In the genomic region with DNA sequence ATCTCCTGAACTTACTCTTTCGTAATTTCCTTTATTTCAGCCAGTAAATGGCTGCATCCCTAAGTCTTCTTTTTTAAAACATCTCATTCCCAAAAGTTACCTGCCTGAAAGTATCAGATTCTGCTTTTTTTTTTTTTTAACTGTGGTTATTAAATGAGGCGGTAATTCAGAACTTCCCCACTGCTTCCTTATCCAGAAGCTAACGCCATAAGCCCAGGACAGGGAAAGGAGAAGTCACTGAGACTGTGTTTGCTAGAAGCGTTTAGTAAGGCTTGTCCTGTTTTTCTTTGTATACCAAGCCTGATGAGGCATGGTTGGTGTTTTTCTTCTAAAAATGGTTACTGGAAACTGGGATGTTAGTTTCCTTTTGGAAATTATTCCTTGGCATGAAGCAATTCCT, we compare ENCODE assay signal across 24 cellular contexts.
DNase-seq lines count a peak whose midpoint lies in the region; ATAC-seq and TF ChIP-seq lines count a peak whose summit lies in the region.
"Had no signal": no experiment of that assay in that cellular context is flagged by ENCODE, and none has a peak within 500 bp of the region (broad histone marks: within the 10 kb centered on the region; RNA-seq: fewer than 3 reads in every experiment).

No MANE protein-coding gene starts in this region.

- H3K4me1 ChIP-seq in CD4-positive, alpha-beta memory T cell (ENCODE audit: insufficient read depth, low read length), result peaks cover 95% of the 10 kb centered on the region

- H3K9me3 ChIP-seq in CD4-positive, alpha-beta memory T cell (ENCODE audit: control insufficient read depth in 1 of 2, low read length in 2 of 2), result no peaks in the 10 kb centered on the region

- no peak overlapping the region for H3K27ac ChIP-seq in CD4-positive, alpha-beta memory T cell (ENCODE audit: low read depth, low read length)
- H3K27ac ChIP-seq: RWPE1, skin epidermis had no signal

- intact Hi-C loops in CD14-positive monocyte (cut with micrococcal nuclease) (no loop called here), activated B cell treated with CpG ODN at 0.5 μM for 24 hours (cut with micrococcal nuclease) (no loop called here)
- intact Hi-C loops in CD4-positive, alpha-beta memory T cell (cut with micrococcal nuclease), result no loop called here

- H3K27ac Mint-ChIP-seq in CD14-positive monocyte, result peak overlapping the region; percentile 75 to 88 (median 77)
- peak overlapping the region; percentile 13 to 94 (median 75) for H3K27ac Mint-ChIP-seq in CD4-positive, alpha-beta memory T cell
- H3K27ac Mint-ChIP-seq in activated B cell treated with CpG ODN at 0.5 μM for 24 hours, result peak overlapping the region; percentile 61
- peak overlapping the region; percentile 86 for H3K27ac Mint-ChIP-seq in memory B cell

- POLR2A ChIA-PET in CD4-positive, alpha-beta memory T cell (lab: Charles Lee; ENCODE audit: partially characterized antibody), result interaction anchor here (6.4 kb wide), 1 partner anchor 10 kb away, joined by 42 read pairs; no protein-coding TSS in a partner anchor
- POLR2A ChIA-PET in activated B cell treated with CpG ODN at 0.5 μM for 24 hours (lab: Charles Lee), result interaction anchor here (0.6 to 2.5 kb wide), 3 partner anchors 11 to 339 kb away, joined by 8 to 20 read pairs (median 9); no protein-coding TSS in a partner anchor

- H3K36me3 ChIP-seq in CD4-positive, alpha-beta memory T cell (ENCODE audit: insufficient read depth, low read length), result peaks cover 43% of the 10 kb centered on the region

- peaks cover 57% of the 10 kb centered on the region for H3K4me1 Mint-ChIP-seq in CD14-positive monocyte
- H3K4me1 Mint-ChIP-seq in CD4-positive, alpha-beta memory T cell, result peaks cover 75 to 99% (median 91%) of the 10 kb centered on the region in 4 donors
- peaks cover 75% of the 10 kb centered on the region for H3K4me1 Mint-ChIP-seq in activated B cell treated with CpG ODN at 0.5 μM for 24 hours
- peaks cover 48% of the 10 kb centered on the region for H3K4me1 Mint-ChIP-seq in memory B cell

- no peak overlapping the region for H3K4me3 ChIP-seq in CD4-positive, alpha-beta memory T cell (ENCODE audit: low read length in 2 of 2)
- H3K4me3 ChIP-seq: skin epidermis had no signal

- ATAC-seq in activated B cell treated with CpG ODN at 0.5 μM for 24 hours (ENCODE audit: low read depth) (no peak), memory B cell (ENCODE audit: low read depth) (no peak), HG02623 (IDR thresholded peaks at IDR 0.05; ENCODE audit: unreplicated experiment) (no peak), GM21381 (IDR thresholded peaks at IDR 0.05; ENCODE audit: unreplicated experiment) (no peak)
- ATAC-seq: HCT116; left ventricle myocardium superior; SK-N-SH treated with all-trans-retinoic acid at 6 μM for 48 hours; stimulated activated naive CD8-positive, alpha-beta T cell treated with anti-CD3 and anti-CD28 coated beads, Interleukin-15, amount 100 ng/mL, for 72 hours had no signal

- H3K4me3 Mint-ChIP-seq in CD14-positive monocyte (no peak overlapping the region), activated B cell treated with CpG ODN at 0.5 μM for 24 hours (no peak overlapping the region), memory B cell (no peak overlapping the region)
- H3K4me3 Mint-ChIP-seq in CD4-positive, alpha-beta memory T cell, result peak overlapping the region in 5 of 8 donors; percentile 26 to 63 (median 36)
- H3K4me3 Mint-ChIP-seq: activated naive CD4-positive, alpha-beta T cell treated with anti-CD3 and anti-CD28 coated beads for 36 hours; brain had no signal

- H3K36me3 Mint-ChIP-seq in CD14-positive monocyte (peaks cover 67 to 85% of the 10 kb centered on the region in 2 donors), activated B cell treated with CpG ODN at 0.5 μM for 24 hours (ENCODE audit: low read depth) (peaks cover 89% of the 10 kb centered on the region), memory B cell (peaks cover 38% of the 10 kb centered on the region)
- H3K36me3 Mint-ChIP-seq in CD4-positive, alpha-beta memory T cell, result peaks cover 47 to 96% of the 10 kb centered on the region in 2 donors

- TF ChIP-seq CTCF in CD14-positive monocyte (IDR thresholded peaks at IDR 0.05) (no peak), activated B cell treated with CpG ODN at 0.5 μM for 24 hours (IDR thresholded peaks at IDR 0.05) (no peak)

- DNase-seq in CD14-positive monocyte (ENCODE audit: low spot score) (no peak), activated B cell treated with CpG ODN at 0.5 μM for 24 hours (no peak), memory B cell (ENCODE audit: low spot score in 2 of 2) (no peak)
- no peak for DNase-seq in CD4-positive, alpha-beta memory T cell
- no peak for DNase-seq in effector CD4-positive, alpha-beta T cell
- DNase-seq: activated naive CD4-positive, alpha-beta T cell treated with anti-CD3 and anti-CD28 coated beads for 36 hours; cortex of kidney; EL; Karpas-422; left ventricle myocardium superior; NCI-H1105 treated with DMSO at 0.1 percent for 48 hours; NCI-H2081; NCI-H510A; NK-92 treated with Interleukin-12 subunit alpha and Interleukin-12 subunit beta, amount 100 ng/mL, for 24 hours; stimulated activated CD4-positive, alpha-beta T cell treated with anti-CD3 and anti-CD28 coated beads, Interleukin-2, amount 100 ng/mL, for 24 hours; stimulated activated naive CD8-positive, alpha-beta T cell treated with anti-CD3 and anti-CD28 coated beads, Interleukin-15, amount 100 ng/mL, for 72 hours; trophoblast cell had no signal

- H3K9me3 Mint-ChIP-seq in CD14-positive monocyte (no peaks in the 10 kb centered on the region), activated B cell treated with CpG ODN at 0.5 μM for 24 hours (no peaks in the 10 kb centered on the region), memory B cell (no peaks in the 10 kb centered on the region)
- no peaks in the 10 kb centered on the region for H3K9me3 Mint-ChIP-seq in CD4-positive, alpha-beta memory T cell
- H3K9me3 Mint-ChIP-seq: activated naive CD4-positive, alpha-beta T cell treated with anti-CD3 and anti-CD28 coated beads for 36 hours; stimulated activated naive CD8-positive, alpha-beta T cell treated with anti-CD3 and anti-CD28 coated beads, Interleukin-15, amount 100 ng/mL, for 72 hours had no signal

- no peaks in the 10 kb centered on the region for H3K27me3 ChIP-seq in CD4-positive, alpha-beta memory T cell (ENCODE audit: insufficient read depth, low read length)

- no peaks in the 10 kb centered on the region for H3K27me3 Mint-ChIP-seq in CD14-positive monocyte (ENCODE audit: low read depth in 3 of 3)
- H3K27me3 Mint-ChIP-seq in CD4-positive, alpha-beta memory T cell, result no peaks in the 10 kb centered on the region
- H3K27me3 Mint-ChIP-seq in activated B cell treated with CpG ODN at 0.5 μM for 24 hours, result no peaks in the 10 kb centered on the region
- no peaks in the 10 kb centered on the region for H3K27me3 Mint-ChIP-seq in memory B cell
- H3K27me3 Mint-ChIP-seq: brain; stimulated activated naive CD8-positive, alpha-beta T cell treated with anti-CD3 and anti-CD28 coated beads, Interleukin-15, amount 100 ng/mL, for 72 hours had no signal

- CTCF ChIA-PET in CD4-positive, alpha-beta memory T cell (lab: Charles Lee; ENCODE audit: partially characterized antibody), result interaction anchor here (0.8 kb wide), 1 partner anchor 22 kb away, joined by 3 read pairs; no protein-coding TSS in a partner anchor
- CTCF ChIA-PET in activated B cell treated with CpG ODN at 0.5 μM for 24 hours (lab: Charles Lee), result no interaction called here

Comparison
In these comparisons a context has a peak if more than half of its experiments do, and no peak if none do; other contexts are left out.
1. H3K4me3 Mint-ChIP-seq: peak in CD4-positive, alpha-beta memory T cell (5 of 8); none in CD14-positive monocyte (0 of 2), activated B cell treated with CpG ODN at 0.5 μM for 24 hours (single experiment) and memory B cell (single experiment).
2. Peak in every context shown above with its lines, with median percentiles within 50 percentile points of each other: H3K27ac Mint-ChIP-seq.